ENCODE assay signal across 9 cellular contexts in the genomic region with DNA sequence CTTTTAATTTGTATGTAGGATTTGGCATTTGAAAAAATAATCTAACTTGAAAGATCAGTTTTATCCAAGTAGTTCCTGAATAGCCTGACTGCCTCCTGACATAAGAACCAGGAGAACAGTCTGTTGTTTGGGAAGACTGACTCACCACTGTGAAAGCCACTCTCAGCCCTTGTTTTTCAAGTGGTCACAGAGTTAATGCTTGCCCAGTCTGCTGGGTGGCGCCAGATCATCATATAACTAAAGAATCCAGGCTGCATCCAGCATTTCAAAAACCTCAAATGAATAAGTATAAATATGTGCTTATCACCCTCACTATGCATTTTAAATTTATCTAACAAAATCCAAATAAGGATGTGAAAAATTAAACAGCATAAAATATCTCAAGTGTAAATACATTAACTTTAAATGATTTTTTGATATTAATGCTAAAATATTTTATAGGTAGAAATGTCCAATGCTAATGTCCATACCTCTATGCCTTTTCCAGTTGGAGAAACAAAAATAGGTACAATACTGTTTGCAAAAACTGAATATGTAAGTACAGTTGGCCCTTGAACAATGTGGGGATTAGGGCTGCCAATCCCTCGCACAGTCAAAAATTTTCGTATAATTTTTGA. TPM values are rescaled to one million over a fixed set of nuclear protein-coding genes. Genes with fewer than 3 reads are reported as not detected.
A peak's percentile ranks its signal among the peaks of the same experiment; 100 is the strongest.
DNase-seq lines count a peak whose midpoint lies in the region; ATAC-seq, FAIRE-seq and TF ChIP-seq lines count a peak whose summit lies in the region.
"Had no signal": no experiment of that assay in that cellular context is flagged by ENCODE, and none has a peak within 500 bp of the region (broad histone marks: within the 10 kb centered on the region; RNA-seq: fewer than 3 reads in every experiment).

No MANE protein-coding gene starts in this region.

- POLR2A ChIA-PET in GM12878 (lab: Charles Lee): no interaction called here

- no peak overlapping the region for H2BK12ac ChIP-seq in H9 (ENCODE audit: insufficient read length, low read depth, low read length)

- no peak overlapping the region for H2BK120ac ChIP-seq in H9 (ENCODE audit: low read depth, low read length, poor library complexity, severe bottlenecking)

- H3K56ac ChIP-seq in H9 (ENCODE audit: insufficient read length, low read depth, low read length): no peak overlapping the region

- TF ChIP-seq RAD21 in GM12878 (IDR thresholded peaks at IDR 0.05; ENCODE audit: insufficient read depth, low read depth, low read length): peak; percentile 49; the same call in 1 of the 2 replicates

- H4K20me1 ChIP-seq in H9 (ENCODE audit: control insufficient read depth, insufficient read depth, insufficient read length) (no peaks in the 10 kb centered on the region), GM12878 (ENCODE audit: control insufficient read depth, insufficient read depth) (no peaks in the 10 kb centered on the region)

- SMC1A ChIA-PET in GM12878 (lab: Charles Lee; ENCODE audit: uncharacterized antibody, unreplicated experiment): interaction anchor here (0.6 to 0.9 kb wide), 2 partner anchors 355 to 475 kb away, joined by 3 to 4 read pairs; no protein-coding TSS in a partner anchor

- H4K91ac ChIP-seq in H9 (ENCODE audit: insufficient read length, low read depth, low read length): no peak overlapping the region

- H3K27me3 ChIP-seq in H9 (ENCODE audit: insufficient read depth, low read length) (no peaks in the 10 kb centered on the region), GM12878 (replicated peaks in 1 of 2; ENCODE audit: control insufficient read depth in 2 of 2, insufficient read depth in 2 of 2, low read length in 1 of 2) (no peaks in the 10 kb centered on the region)

- H3K18ac ChIP-seq in H9 (ENCODE audit: insufficient read length, low read depth, low read length): no peak overlapping the region

- TF ChIP-seq POLR2A in GM12878 (IDR thresholded peaks at IDR 0.05; ENCODE audit: low read depth, low read length): no peak

- ATAC-seq in GM12878 (peak; percentile 60; the same call in 2 of the 3 replicates), HG03108 (IDR thresholded peaks at IDR 0.05; ENCODE audit: unreplicated experiment) (no peak), GM18519 (IDR thresholded peaks at IDR 0.05; ENCODE audit: low FRiP score, unreplicated experiment) (no peak), HG02981 (IDR thresholded peaks at IDR 0.05; ENCODE audit: unreplicated experiment) (no peak)

- H2AFZ ChIP-seq in H9 (ENCODE audit: low read length) (no peak overlapping the region), GM12878 (ENCODE audit: control insufficient read depth, low read depth, low read length) (no peak overlapping the region)

- no peaks in the 10 kb centered on the region for H3K36me3 ChIP-seq in GM12878 (ENCODE audit: control insufficient read depth in 2 of 2, insufficient read depth in 2 of 2, low read length in 1 of 2)

- no peak overlapping the region for H3K4me3 ChIP-seq in GM12878

- no TSS peak for BruUV-seq in GM12878 (replicated peaks; lab: Mats Ljungman, UMichigan)

- H3K9ac ChIP-seq in H9 (ENCODE audit: extremely low read depth, insufficient read length, low read length): no peak overlapping the region
- H3K9ac ChIP-seq in GM12878 (ENCODE audit: control insufficient read depth, insufficient read depth, low read length): no peak overlapping the region

- H3T11ph ChIP-seq in H9 (ENCODE audit: low read length): no peak overlapping the region

- no peaks in the 10 kb centered on the region for H3K79me2 ChIP-seq in H9 (ENCODE audit: insufficient read depth, low read length)
- no peaks in the 10 kb centered on the region for H3K79me2 ChIP-seq in GM12878 (ENCODE audit: control insufficient read depth, insufficient read depth, low read length)

- H4K5ac ChIP-seq in H9 (ENCODE audit: insufficient read length, low read depth, low read length): no peak overlapping the region

- FAIRE-seq in GM12878 (lab: Jason Lieb, UNC) (no peak), islet of Langerhans (lab: Jason Lieb, UNC) (peak; percentile 79)

- no peak overlapping the region for H2AK5ac ChIP-seq in H9 (ENCODE audit: insufficient read length, low read length)

- H3K79me1 ChIP-seq in H9 (ENCODE audit: insufficient read depth, low read depth, low read length, poor library complexity, severe bottlenecking): no peaks in the 10 kb centered on the region

- no peaks in the 10 kb centered on the region for H3K9me3 ChIP-seq in H9 (ENCODE audit: control insufficient read depth, low read depth, low read length)
- H3K9me3 ChIP-seq in GM12878 (replicated peaks; ENCODE audit: control insufficient read depth, insufficient read depth, low read length): no peaks in the 10 kb centered on the region

- WGBS in H9 (ENCODE audit: extremely low coverage, insufficient read length, low lambda C conversion rate): no CpG with 5 or more reads among the region's 3 CpGs
- 22% methylated on average over 3 of the region's 3 CpGs for WGBS in GM12878 (ENCODE audit: insufficient coverage, insufficient replicate concordance, low lambda C conversion rate, missing lambda C conversion rate)

- no peak overlapping the region for H2BK15ac ChIP-seq in H9 (ENCODE audit: low read depth, low read length)

- no peak overlapping the region for H4K8ac ChIP-seq in H9 (replicated peaks; ENCODE audit: insufficient read length, low read depth, low read length)

- no peak overlapping the region for H3K23ac ChIP-seq in H9 (ENCODE audit: insufficient read length, low read depth, low read length)

- H3K27ac ChIP-seq in H9 (ENCODE audit: insufficient read length, low read depth, low read length): no peak overlapping the region
- no peak overlapping the region for H3K27ac ChIP-seq in GM12878 (ENCODE audit: control insufficient read depth, insufficient read depth)

- H3K4me3 Mint-ChIP-seq in H9: no peak overlapping the region

- H3K14ac ChIP-seq in H9 (ENCODE audit: insufficient read depth, low read length): no peak overlapping the region

- intact Hi-C loops in GM12878 (cut with micrococcal nuclease; ENCODE audit: unreplicated experiment): loop anchor here (1.0 kb wide), 1 partner anchor 475 kb away; no protein-coding TSS in a partner anchor

- H3K27ac Mint-ChIP-seq in H9: no peak overlapping the region

- no peak overlapping the region for H2BK20ac ChIP-seq in H9 (ENCODE audit: low read depth, low read length, poor library complexity, severe bottlenecking)

- in situ Hi-C loops in GM12878 (cut with MboI): loop anchor here (10.0 kb wide), 1 partner anchor 488 kb away; no protein-coding TSS in a partner anchor

- no peaks in the 10 kb centered on the region for H3K4me1 ChIP-seq in H9 (ENCODE audit: insufficient read depth, low read length)
- no peaks in the 10 kb centered on the region for H3K4me1 ChIP-seq in GM12878 (ENCODE audit: control insufficient read depth, insufficient read depth, low read length)

- H3K4me1 Mint-ChIP-seq in H9: peaks cover 3 to 8% of the 10 kb centered on the region in 2 experiments

- H3K4me2 ChIP-seq in H9 (ENCODE audit: insufficient read depth, insufficient read length, low read length): no peak overlapping the region
- H3K4me2 ChIP-seq in GM12878 (ENCODE audit: control insufficient read depth, insufficient read depth): no peak overlapping the region

- H3K23me2 ChIP-seq in H9 (ENCODE audit: insufficient read length, low read depth, low read length, poor library complexity, severe bottlenecking): no peaks in the 10 kb centered on the region

- RAD21 ChIA-PET in GM12878 (lab: Charles Lee; ENCODE audit: unreplicated experiment): interaction anchor here (1.0 kb wide), 1 partner anchor 334 kb away, joined by 3 read pairs; no protein-coding TSS in a partner anchor

- H3K27me3 Mint-ChIP-seq in H9 (ENCODE audit: low read depth): no peaks in the 10 kb centered on the region

- CTCF ChIA-PET in GM12878 (lab: Yijun Ruan, JAX): interaction anchor here (2.0 kb wide), 1 partner anchor 475 kb away, joined by 9 read pairs; no protein-coding TSS in a partner anchor

- no peak overlapping the region for H3K4ac ChIP-seq in H9 (ENCODE audit: low read depth, low read length)

- no peak for TF ChIP-seq EP300 in GM12878 (IDR thresholded peaks at IDR 0.05; ENCODE audit: borderline replicate concordance in 1 of 2, control insufficient read depth in 1 of 2, low read depth in 2 of 2, low read length in 2 of 2)

- no peak overlapping the region for H2BK5ac ChIP-seq in H9 (ENCODE audit: insufficient read length, low read length)

- peak; percentile 91 for TF ChIP-seq CTCF in H9 (conservative IDR thresholded peaks at IDR 0.05)
- peak; percentile 6 to 40 (median 23); a peak in 3 of 6 replicates for TF ChIP-seq CTCF in GM12878 (IDR thresholded peaks at IDR 0.05 in 2 of 3, conservative IDR thresholded peaks at IDR 0.05 in 1 of 3; ENCODE audit: control insufficient read depth in 2 of 3, extremely low read depth in 1 of 3, insufficient read depth in 1 of 3, low read depth in 3 of 3, low read length in 3 of 3)

- DNase-seq in COR-L47 (lab: John Stamatoyannopoulos, UW): peak; percentile 80
- peak; percentile 68 for DNase-seq in H9
- DNase-seq in NCI-H446 (lab: John Stamatoyannopoulos, UW): peak; percentile 20 to 62
- DNase-seq in GM12878 (ENCODE audit: low read depth, low spot score): no peak

- H3K36me3 Mint-ChIP-seq in H9 (ENCODE audit: insufficient read depth in 1 of 3, low read depth in 3 of 3): no peaks in the 10 kb centered on the region

- H3K9me3 Mint-ChIP-seq in H9: no peaks in the 10 kb centered on the region

RNA-seq across cellular contexts. Expression of a gene that starts 26.9 kb away (rescaled TPM):
- total RNA-seq in H9 (2021) (1.6 and 2.4 TPM in 2 replicates), GM12878 (2014; rRNA removed) (0.06 TPM in 1 of 2 replicates, not detected in the other), GM12878 (2014; rRNA removed; fragmentation: Illumina TruSeq; extraction: Trizol) (not detected in 2 replicates), GM12878 (2021) (not detected in 2 replicates)
- not detected in 2 replicates for total RNA-seq in GM12878 (2013; cell fraction: nucleolus; rRNA removed)
- polyA plus RNA-seq in GM12878 (2011; ENCODE audit: low read depth): not detected
- polyA plus RNA-seq in GM12878 (2011; rRNA removed) (not detected in 2 replicates), GM12878 (2014; fragmentation: Illumina TruSeq; extraction: Trizol) (0.01 TPM in 1 of 2 replicates, not detected in the other), GM12878 (2014; fragmentation: Nextera tagmentation; extraction: Ambion mirVana) (under 1 TPM in 1 of 2 experiments, not detected in 1; 0.27 TPM), GM12878 (2014; rRNA removed) (not detected in 2 replicates), GM12878 (2016; fragmentation: Nextera tagmentation; extraction: Ambion mirVana) (under 1 TPM in 1 of 2 experiments, not detected in 1; 0.34 TPM)
- not detected in 2 replicates for polyA plus RNA-seq in GM12878 (2011; cell fraction: cytosol; rRNA removed)
- polyA plus RNA-seq in GM12878 (2011; cell fraction: nucleus; rRNA removed): not detected in 2 replicates
- polyA plus RNA-seq in GM12878 (2012): not detected in 2 replicates
- not detected in 2 replicates for polyA minus RNA-seq in GM12878 (2011; rRNA and poly(A)+ RNA removed)
- not detected in 2 replicates for polyA minus RNA-seq in GM12878 (2011; cell fraction: cytosol; rRNA and poly(A)+ RNA removed)
- polyA minus RNA-seq in GM12878 (2011; cell fraction: nucleus; rRNA and poly(A)+ RNA removed): not detected in 2 replicates
- total RNA-seq: urinary bladder had no signal
- polyA plus RNA-seq: urinary bladder had no signal
